Comparison of ENCODE assay signal across 19 cellular contexts in genomic region chr19:10838377-10838776, GRCh38. TPM values are rescaled to one million over a fixed set of nuclear protein-coding genes. Genes with fewer than 3 reads are reported as not detected.
A peak's percentile ranks its signal among the peaks of the same experiment; 100 is the strongest.
DNase-seq lines count a peak whose midpoint lies in the region; ATAC-seq, FAIRE-seq and TF ChIP-seq lines count a peak whose summit lies in the region.
"Had no signal": no experiment of that assay in that cellular context is flagged by ENCODE, and none has a peak within 500 bp of the region (broad histone marks: within the 10 kb centered on the region; RNA-seq: fewer than 3 reads in every experiment).

No MANE protein-coding gene starts in this region.

- H3K4me3 ChIP-seq in Karpas-422 (ENCODE audit: low read length) (peak overlapping the region; percentile 51), K562 (no peak overlapping the region), neural progenitor cell (no peak overlapping the region), right atrium auricular region (no peak overlapping the region)
- H3K4me3 ChIP-seq: GM23248 had no signal

- H3K9me3 ChIP-seq in Karpas-422 (ENCODE audit: low read length) (peaks cover 5% of the 10 kb centered on the region; the same call in 1 of the 2 replicates), K562 (replicated peaks; ENCODE audit: control insufficient read depth, insufficient read depth, low read depth, low read length) (peaks cover 13% of the 10 kb centered on the region), neural progenitor cell (ENCODE audit: low read depth) (no peaks in the 10 kb centered on the region), right atrium auricular region (peaks cover 0 to 6% of the 10 kb centered on the region in 2 donors)

- H2AFZ ChIP-seq in Karpas-422 (ENCODE audit: low read length) (no peak overlapping the region; the same call in 1 of the 2 replicates), K562 (ENCODE audit: low read depth, low read length) (peak overlapping the region; percentile 77; the same call in 1 of the 2 replicates), neural progenitor cell (replicated peaks) (no peak overlapping the region)
- H2AFZ ChIP-seq: GM23248 had no signal

- H3K36me3 Mint-ChIP-seq in activated T-cell treated with anti-CD3 and anti-CD28 coated beads, Interleukin-2, amount 50 U/mL, for 72 hours (ENCODE audit: insufficient read depth in 2 of 2) = peaks cover 6 to 11% of the 10 kb centered on the region in 2 donors
- H3K36me3 Mint-ChIP-seq in neural progenitor cell = peaks cover 5% of the 10 kb centered on the region

- H3K27me3 ChIP-seq in Karpas-422 (ENCODE audit: low read length) (no peaks in the 10 kb centered on the region), K562 (ENCODE audit: control insufficient read depth in 2 of 2, insufficient read depth in 2 of 2, low read length in 2 of 2) (no peaks in the 10 kb centered on the region), neural progenitor cell (no peaks in the 10 kb centered on the region), right atrium auricular region (no peaks in the 10 kb centered on the region)

- H4K20me1 ChIP-seq in Karpas-422 (ENCODE audit: insufficient read depth, low read depth, low read length) (no peaks in the 10 kb centered on the region), K562 (replicated peaks; ENCODE audit: control insufficient read depth, insufficient read depth, low read length) (peaks cover 7% of the 10 kb centered on the region; the same call in 1 of the 2 replicates), neural progenitor cell (ENCODE audit: low read depth) (no peaks in the 10 kb centered on the region)

- no TSS peak for BruUV-seq in K562 (replicated peaks; lab: Mats Ljungman, UMichigan)

- H3F3A ChIP-seq in neural progenitor cell (ENCODE audit: low read depth) = peaks cover 26% of the 10 kb centered on the region

- peak overlapping the region; percentile 58 for H3K9ac ChIP-seq in Karpas-422 (ENCODE audit: low read length)
- H3K9ac ChIP-seq in K562 (ENCODE audit: insufficient read depth in 1 of 2, low read depth in 2 of 2, low read length in 2 of 2) = no peak overlapping the region
- no peak overlapping the region for H3K9ac ChIP-seq in neural progenitor cell
- H3K9ac ChIP-seq: GM23248 had no signal

- H3K4me3 Mint-ChIP-seq in activated T-cell treated with anti-CD3 and anti-CD28 coated beads, Interleukin-2, amount 50 U/mL, for 72 hours = no peak overlapping the region
- no peak overlapping the region for H3K4me3 Mint-ChIP-seq in neural progenitor cell
- H3K4me3 Mint-ChIP-seq: CD14-positive monocyte; CD8-positive, alpha-beta T cell had no signal

- peak overlapping the region; percentile 64 for H3K4me2 ChIP-seq in Karpas-422 (ENCODE audit: low read depth, low read length, poor library complexity, severe bottlenecking)
- no peak overlapping the region for H3K4me2 ChIP-seq in K562 (ENCODE audit: insufficient read depth, low read length)
- H3K4me2 ChIP-seq in neural progenitor cell = no peak overlapping the region

- 87% methylated on average over 11 of the region's 11 CpGs for WGBS in K562 (ENCODE audit: insufficient coverage, low coverage, missing lambda C conversion rate)

- in situ Hi-C loops in K562 (cut with MboI) = no loop called here

- TF ChIP-seq EP300 in K562 (IDR thresholded peaks at IDR 0.05; ENCODE audit: low read length) = no peak

- FAIRE-seq in K562 (lab: Jason Lieb, UNC) = no peak
- FAIRE-seq: D721Med had no signal

- no peaks in the 10 kb centered on the region for H3K27me3 Mint-ChIP-seq in activated T-cell treated with anti-CD3 and anti-CD28 coated beads, Interleukin-2, amount 50 U/mL, for 72 hours (ENCODE audit: low read depth)
- H3K27me3 Mint-ChIP-seq in neural progenitor cell (ENCODE audit: insufficient read depth, low read depth) = peaks cover 4% of the 10 kb centered on the region

- peak overlapping the region; percentile 12 for H3K27ac Mint-ChIP-seq in activated T-cell treated with anti-CD3 and anti-CD28 coated beads, Interleukin-2, amount 50 U/mL, for 72 hours
- H3K27ac Mint-ChIP-seq in neural progenitor cell = peak overlapping the region; percentile 86
- H3K27ac Mint-ChIP-seq: CD14-positive monocyte; CD8-positive, alpha-beta T cell had no signal

- H3K9me2 ChIP-seq in Karpas-422 (replicated peaks; ENCODE audit: insufficient read depth, low read length) = no peaks in the 10 kb centered on the region

- peaks cover 21% of the 10 kb centered on the region for H3K4me1 Mint-ChIP-seq in activated T-cell treated with anti-CD3 and anti-CD28 coated beads, Interleukin-2, amount 50 U/mL, for 72 hours (ENCODE audit: low read depth)
- H3K4me1 Mint-ChIP-seq in neural progenitor cell = peaks cover 14% of the 10 kb centered on the region

- H3K36me3 ChIP-seq in Karpas-422 (ENCODE audit: insufficient read depth, low read length) = no peaks in the 10 kb centered on the region; the same call in 1 of the 2 replicates
- H3K36me3 ChIP-seq in K562 (ENCODE audit: control insufficient read depth, insufficient read depth, low read length) = peaks cover 18% of the 10 kb centered on the region; the same call in 1 of the 3 replicates
- H3K36me3 ChIP-seq in neural progenitor cell = no peaks in the 10 kb centered on the region
- H3K36me3 ChIP-seq in right atrium auricular region = peaks cover under 1% of the 10 kb centered on the region

- POLR2A ChIA-PET in K562 (lab: Yijun Ruan, JAX) = interaction anchor here (0.6 to 3.1 kb wide), 3 partner anchors 25 to 483 kb away, joined by 3 to 20 read pairs (median 3); no protein-coding TSS in a partner anchor

- CTCF ChIA-PET in K562 (lab: Yijun Ruan, JAX; ENCODE audit: low intra/inter-chr PET ratio) = no interaction called here

- no peak for TF ChIP-seq RAD21 in K562 (CRISPR knock-in tag; conservative IDR thresholded peaks at IDR 0.05 in 1 of 2, IDR thresholded peaks at IDR 0.05 in 1 of 2)

- no peaks in the 10 kb centered on the region for H3K9me1 ChIP-seq in K562 (ENCODE audit: control insufficient read depth, insufficient read depth, low read length)

- intact Hi-C loops in K562 (cut with micrococcal nuclease) = no loop called here

- no peak for ATAC-seq in activated T-cell treated with anti-CD3 and anti-CD28 coated beads, Interleukin-2, amount 50 U/mL, for 72 hours (replicated peaks in 1 of 2)
- no peak for ATAC-seq in K562
- ATAC-seq in GM18861 (IDR thresholded peaks at IDR 0.05; ENCODE audit: unreplicated experiment) = no peak
- ATAC-seq in HG03439 (IDR thresholded peaks at IDR 0.05; ENCODE audit: unreplicated experiment) = no peak
- ATAC-seq: CD8-positive, alpha-beta T cell had no signal

- TF ChIP-seq CTCF in K562 (IDR thresholded peaks at IDR 0.05 in 2 of 3, conservative IDR thresholded peaks at IDR 0.05 in 1 of 3; ENCODE audit: insufficient read depth in 2 of 3, low read depth in 1 of 3, low read length in 3 of 3) = no peak
- no peak for TF ChIP-seq CTCF in neural progenitor cell (IDR thresholded peaks at IDR 0.05)
- TF ChIP-seq CTCF in right atrium auricular region (IDR thresholded peaks at IDR 0.05) = no peak

- H3K79me2 ChIP-seq in Karpas-422 (ENCODE audit: low read length) = no peaks in the 10 kb centered on the region
- peaks cover 7% of the 10 kb centered on the region; the same call in 2 of the 3 replicates for H3K79me2 ChIP-seq in K562 (ENCODE audit: control insufficient read depth, insufficient read depth, low read length)
- no peaks in the 10 kb centered on the region for H3K79me2 ChIP-seq in neural progenitor cell (ENCODE audit: low read depth)

- peaks cover 32% of the 10 kb centered on the region for H3K4me1 ChIP-seq in Karpas-422 (ENCODE audit: low read length)
- H3K4me1 ChIP-seq in K562 (replicated peaks in 1 of 2; ENCODE audit: control insufficient read depth in 2 of 2, insufficient read depth in 2 of 2, low read length in 2 of 2) = peaks cover 25 to 35% of the 10 kb centered on the region in 2 experiments; a peak in 4 of 5 replicates
- H3K4me1 ChIP-seq in neural progenitor cell = no peaks in the 10 kb centered on the region
- H3K4me1 ChIP-seq in right atrium auricular region = peaks cover 0 to 14% of the 10 kb centered on the region in 2 donors

- H3K27ac ChIP-seq in Karpas-422 (ENCODE audit: low read length) (peak overlapping the region; percentile 91), K562 (ENCODE audit: extremely low read depth, low read depth, low read length) (no peak overlapping the region), neural progenitor cell (no peak overlapping the region), right atrium auricular region (no peak overlapping the region)
- H3K27ac ChIP-seq: 22Rv1, GM23248 had no signal

- peaks cover 2 to 5% of the 10 kb centered on the region in 2 donors for H3K9me3 Mint-ChIP-seq in activated T-cell treated with anti-CD3 and anti-CD28 coated beads, Interleukin-2, amount 50 U/mL, for 72 hours
- H3K9me3 Mint-ChIP-seq in neural progenitor cell = peaks cover 2% of the 10 kb centered on the region

- TF ChIP-seq POLR2A in K562 (conservative IDR thresholded peaks at IDR 0.05) = peak; percentile 59; the same call in 1 of the 2 replicates

- no peak for DNase-seq in activated T-cell treated with anti-CD3 and anti-CD28 coated beads, Interleukin-2, amount 50 U/mL, for 72 hours
- no peak for DNase-seq in activated T-cell treated with anti-CD3 and anti-CD28 coated beads, Interleukin-2, amount 50 U/mL, for 48 hours
- DNase-seq in Karpas-422 (no peak), K562 (ENCODE audit: extremely low read depth in 1 of 4, low spot score in 3 of 4) (no peak), neural progenitor cell (ENCODE audit: low spot score) (no peak), right atrium auricular region (ENCODE audit: low spot score) (no peak)
- DNase-seq: CD8-positive, alpha-beta T cell; COR-L47; DND-41; GF-D8; GM23248; H9 had no signal

RNA-seq across cellular contexts. Expression of gene TMED1, which starts 2.4 kb away (rescaled TPM):
- 10 to 100 TPM; 19.6 to 21.1 TPM for total RNA-seq in activated T-cell treated with anti-CD3 and anti-CD28 coated beads, Interleukin-2, amount 50 U/mL, for 72 hours
- total RNA-seq in Karpas-422 (2014; rRNA removed; shearing (Covaris generic); ENCODE audit: low replicate concordance) = 10.2 and 24.4 TPM in 2 replicates
- 12.5 and 36.8 TPM in 2 replicates for total RNA-seq in K562 (2011; cell fraction: chromatin; rRNA removed; ENCODE audit: low replicate concordance)
- 63.2 and 77.4 TPM in 2 replicates for total RNA-seq in K562 (2011; cell fraction: nucleolus; rRNA removed)
- total RNA-seq in K562 (2011; cell fraction: nucleoplasm; rRNA removed) = 32.4 and 49.3 TPM in 2 replicates
- total RNA-seq in K562 (2014; rRNA removed) = 28.1 and 34.4 TPM in 2 replicates
- total RNA-seq in K562 (2014; rRNA removed; fragmentation: Illumina TruSeq; extraction: Trizol) = 7.4 and 8.0 TPM in 2 replicates
- total RNA-seq in K562 (2015; rRNA removed; fragmentation: Illumina TruSeq; extraction: Trizol) = 22.7 and 23.5 TPM in 2 replicates
- total RNA-seq in K562 (2021) = 25.5 and 28.2 TPM in 2 replicates
- 26.1 and 27.9 TPM in 2 replicates for polyA plus RNA-seq in K562 (2011; rRNA removed)
- polyA plus RNA-seq in K562 (2011; cell fraction: cytosol; rRNA removed) = 33.2 and 47.1 TPM in 2 replicates
- polyA plus RNA-seq in K562 (2011; cell fraction: nucleus; rRNA removed) = 10.9 and 12.8 TPM in 2 replicates
- 28.9 and 42.7 TPM in 2 replicates for polyA plus RNA-seq in K562 (2012)
- 9.6 and 18.6 TPM in 2 replicates for polyA plus RNA-seq in K562 (2014; fragmentation: Illumina TruSeq; extraction: Trizol)
- 1 to 10 TPM in 1 of 2 experiments, under 1 TPM in 1; 0.86 to 5.9 TPM for polyA plus RNA-seq in K562 (2014; fragmentation: Nextera tagmentation; extraction: Ambion mirVana)
- polyA plus RNA-seq in K562 (2014; rRNA removed) = 29.3 and 30.2 TPM in 2 replicates
- polyA minus RNA-seq in K562 (2011; rRNA and poly(A)+ RNA removed) = 11.8 and 20.7 TPM in 2 replicates
- polyA minus RNA-seq in K562 (2011; cell fraction: cytosol; rRNA and poly(A)+ RNA removed) = 14.7 and 14.8 TPM in 2 replicates
- polyA minus RNA-seq in K562 (2011; cell fraction: nucleus; rRNA and poly(A)+ RNA removed) = 4.3 and 6.6 TPM in 2 replicates
- 27.0 and 57.9 TPM in 2 replicates for total RNA-seq in neural progenitor cell (ENCODE audit: low replicate concordance)
- total RNA-seq in right atrium auricular region = 10 to 100 TPM; 39.3 to 50.9 TPM

RNA-seq across cellular contexts. Expression of gene C19orf38, which starts 9.8 kb away (rescaled TPM):
- total RNA-seq in activated T-cell treated with anti-CD3 and anti-CD28 coated beads, Interleukin-2, amount 50 U/mL, for 72 hours = 1 to 10 TPM; 6.2 to 9.9 TPM
- total RNA-seq in Karpas-422 (2014; rRNA removed; shearing (Covaris generic); ENCODE audit: low replicate concordance) = 6.1 and 12.9 TPM in 2 replicates
- 0.83 TPM in 1 of 2 replicates, not detected in the other for total RNA-seq in K562 (2011; cell fraction: chromatin; rRNA removed; ENCODE audit: low replicate concordance)
- total RNA-seq in K562 (2011; cell fraction: nucleolus; rRNA removed) = 0.50 TPM in 1 of 2 replicates, not detected in the other
- not detected in 2 replicates for total RNA-seq in K562 (2011; cell fraction: nucleoplasm; rRNA removed)
- 0.16 TPM in 1 of 2 replicates, not detected in the other for total RNA-seq in K562 (2014; rRNA removed)
- not detected in 2 replicates for total RNA-seq in K562 (2014; rRNA removed; fragmentation: Illumina TruSeq; extraction: Trizol)
- total RNA-seq in K562 (2015; rRNA removed; fragmentation: Illumina TruSeq; extraction: Trizol) = not detected in 2 replicates
- 0.18 and 0.29 TPM in 2 replicates for total RNA-seq in K562 (2021)
- polyA plus RNA-seq in K562 (2011; rRNA removed) = 0.14 and 0.31 TPM in 2 replicates
- 0.19 and 0.22 TPM in 2 replicates for polyA plus RNA-seq in K562 (2011; cell fraction: cytosol; rRNA removed)
- 0.10 and 0.34 TPM in 2 replicates for polyA plus RNA-seq in K562 (2011; cell fraction: nucleus; rRNA removed)
- 0.27 and 0.40 TPM in 2 replicates for polyA plus RNA-seq in K562 (2012)
- polyA plus RNA-seq in K562 (2014; fragmentation: Illumina TruSeq; extraction: Trizol) = not detected in 2 replicates
- polyA plus RNA-seq in K562 (2014; fragmentation: Nextera tagmentation; extraction: Ambion mirVana) = not detected
- 0.53 TPM in 1 of 2 replicates, not detected in the other for polyA plus RNA-seq in K562 (2014; rRNA removed)
- polyA minus RNA-seq in K562 (2011; rRNA and poly(A)+ RNA removed) = not detected in 2 replicates
- not detected in 2 replicates for polyA minus RNA-seq in K562 (2011; cell fraction: cytosol; rRNA and poly(A)+ RNA removed)
- 0.27 and 0.56 TPM in 2 replicates for polyA minus RNA-seq in K562 (2011; cell fraction: nucleus; rRNA and poly(A)+ RNA removed)
- total RNA-seq in neural progenitor cell (ENCODE audit: low replicate concordance) = 0.62 TPM in 1 of 2 replicates, not detected in the other
- total RNA-seq in right atrium auricular region = 1 to 10 TPM in 1 of 2 donors, not detected in 1; 1.5 TPM
- total RNA-seq: A673; CD8-positive, alpha-beta T cell; H9; HT1080 had no signal

RNA-seq across cellular contexts. Expression of gene CARM1, which starts 33.0 kb away (rescaled TPM):
- total RNA-seq in activated T-cell treated with anti-CD3 and anti-CD28 coated beads, Interleukin-2, amount 50 U/mL, for 72 hours = 10 to 100 TPM; 85.0 to 99.5 TPM
- 32.7 and 38.2 TPM in 2 replicates for total RNA-seq in Karpas-422 (2014; rRNA removed; shearing (Covaris generic); ENCODE audit: low replicate concordance)
- 50.4 and 92.7 TPM in 2 replicates for total RNA-seq in K562 (2011; cell fraction: chromatin; rRNA removed; ENCODE audit: low replicate concordance)
- total RNA-seq in K562 (2011; cell fraction: nucleolus; rRNA removed) = 57.5 and 60.4 TPM in 2 replicates
- total RNA-seq in K562 (2011; cell fraction: nucleoplasm; rRNA removed) = 52.4 and 52.6 TPM in 2 replicates
- total RNA-seq in K562 (2014; rRNA removed) (31.9 and 41.8 TPM in 2 replicates), K562 (2014; rRNA removed; fragmentation: Illumina TruSeq; extraction: Trizol) (14.1 and 18.6 TPM in 2 replicates), K562 (2015; rRNA removed; fragmentation: Illumina TruSeq; extraction: Trizol) (25.2 and 27.1 TPM in 2 replicates), K562 (2021) (86.0 and 86.3 TPM in 2 replicates), neural progenitor cell (ENCODE audit: low replicate concordance) (34.4 and 97.5 TPM in 2 replicates), right atrium auricular region (10 to 100 TPM; 15.3 to 19.8 TPM)
- polyA plus RNA-seq in K562 (2011; rRNA removed) (29.7 and 54.8 TPM in 2 replicates), K562 (2014; fragmentation: Illumina TruSeq; extraction: Trizol) (59.8 and 73.9 TPM in 2 replicates), K562 (2014; fragmentation: Nextera tagmentation; extraction: Ambion mirVana) (under 1 TPM; 0.36 to 0.65 TPM), K562 (2014; rRNA removed) (49.1 and 56.5 TPM in 2 replicates)
- 39.1 and 73.7 TPM in 2 replicates for polyA plus RNA-seq in K562 (2011; cell fraction: cytosol; rRNA removed)
- polyA plus RNA-seq in K562 (2011; cell fraction: nucleus; rRNA removed) = 61.7 and 77.2 TPM in 2 replicates
- polyA plus RNA-seq in K562 (2012) = 54.2 and 71.7 TPM in 2 replicates
- 20.6 and 23.7 TPM in 2 replicates for polyA minus RNA-seq in K562 (2011; rRNA and poly(A)+ RNA removed)
- 32.6 and 45.6 TPM in 2 replicates for polyA minus RNA-seq in K562 (2011; cell fraction: cytosol; rRNA and poly(A)+ RNA removed)
- polyA minus RNA-seq in K562 (2011; cell fraction: nucleus; rRNA and poly(A)+ RNA removed) = 13.1 and 18.4 TPM in 2 replicates
